Comparison of ENCODE assay signal across 8 cellular contexts in the genomic region with DNA sequence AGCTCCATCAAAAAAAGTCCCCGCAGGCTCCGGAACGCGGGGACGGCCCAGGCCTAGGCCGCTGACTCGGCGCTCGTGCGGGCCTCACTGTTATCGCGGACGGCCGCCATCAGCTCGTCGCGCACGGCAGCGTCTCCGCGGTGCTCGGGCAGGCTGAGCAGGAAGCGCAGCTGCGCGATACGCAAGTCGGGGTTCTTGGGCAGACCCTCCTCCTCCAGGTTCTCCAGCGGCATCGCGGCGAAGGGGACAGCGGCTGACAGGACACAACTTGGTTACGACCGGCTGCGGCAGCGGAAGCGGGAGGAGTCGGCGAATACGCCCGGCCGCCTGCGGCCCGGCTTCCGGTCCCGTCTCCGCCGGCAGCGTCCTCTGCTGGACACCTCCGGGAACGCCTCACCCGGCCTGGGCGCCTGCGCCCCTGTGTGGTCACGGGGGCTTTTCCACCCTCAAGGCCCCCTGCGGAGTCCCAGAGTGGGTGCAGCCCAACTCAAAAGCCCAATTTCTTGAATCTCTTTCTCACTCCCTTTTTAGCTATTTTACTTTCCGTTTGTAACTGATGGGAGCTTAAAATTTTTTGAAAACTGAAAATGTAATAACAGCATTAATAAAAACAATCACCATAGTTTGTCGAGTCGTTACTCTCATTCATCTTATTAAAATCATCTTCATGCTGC. TPM values are rescaled to one million over a fixed set of nuclear protein-coding genes. Genes with fewer than 3 reads are reported as not detected.
DNase-seq lines count a peak whose midpoint lies in the region; ATAC-seq, FAIRE-seq and TF ChIP-seq lines count a peak whose summit lies in the region.

A gene (minus strand): TSS at position 308 of the 674 bp plus-strand sequence. CDS start 75 bp downstream, at position 233.

- H4K20me1 ChIP-seq in keratinocyte (ENCODE audit: control insufficient read depth, extremely low read depth, insufficient read depth, low read length) = no peaks in the 10 kb centered on the region

- dilution Hi-C loops in keratinocyte (cut with MboI; ENCODE audit: extremely low pct_ligation_motif_present, low sequenced_read_pairs) = no loop called here

- H3K27me3 ChIP-seq in keratinocyte (ENCODE audit: control insufficient read depth, extremely low read depth, insufficient read depth, low read length) = no peaks in the 10 kb centered on the region

- peaks cover 8 to 12% of the 10 kb centered on the region in 2 experiments for H3K36me3 ChIP-seq in keratinocyte (ENCODE audit: control insufficient read depth in 2 of 2, extremely low read depth in 1 of 2, insufficient read depth in 2 of 2, low read length in 2 of 2)

- peak within 1 kb of the TSS; percentile 96 to 98 (median 97) for H3K4me3 ChIP-seq in keratinocyte (ENCODE audit: control insufficient read depth in 2 of 3, extremely low read depth in 1 of 3, insufficient read depth in 2 of 3, low read depth in 1 of 3, low read length in 3 of 3)

- peak within 1 kb of the TSS; percentile 92 for H3K27ac ChIP-seq in keratinocyte (ENCODE audit: control insufficient read depth, insufficient read depth, low read length)

- peak; percentile 97 to 100 (median 97) for TF ChIP-seq CTCF in keratinocyte (optimal IDR thresholded peaks at IDR 0.05 in 1 of 3, IDR thresholded peaks at IDR 0.05 in 1 of 3, conservative IDR thresholded peaks at IDR 0.05 in 1 of 3; ENCODE audit: extremely low read depth in 1 of 3, insufficient read depth in 2 of 3, low read length in 3 of 3)

- peak; percentile 97 for ATAC-seq in GM18868 (IDR thresholded peaks at IDR 0.05; ENCODE audit: unreplicated experiment)
- peak; percentile 95 for ATAC-seq in HG03108 (IDR thresholded peaks at IDR 0.05; ENCODE audit: unreplicated experiment)
- ATAC-seq in activated CD4-positive, CD25-positive, alpha-beta regulatory T cell treated with anti-CD3 and anti-CD28 coated beads, Interleukin-2, amount 50 U/mL, for 24 hours = peak; percentile 94 to 95

- peak; percentile 36 for FAIRE-seq in keratinocyte (lab: Jason Lieb, UNC)

- H3K4me1 ChIP-seq in keratinocyte (ENCODE audit: control insufficient read depth, extremely low read depth, insufficient read depth, low read length) = peaks cover 11% of the 10 kb centered on the region

- peak within 1 kb of the TSS; percentile 99 for H2AFZ ChIP-seq in keratinocyte (ENCODE audit: control insufficient read depth, low read length)

- no peaks in the 10 kb centered on the region for H3K9me3 ChIP-seq in keratinocyte (ENCODE audit: control insufficient read depth, low read depth, low read length)

- DNase-seq in AG08395 (ENCODE audit: low spot score) (peak; percentile 92), NCI-H345 (lab: John Stamatoyannopoulos, UW) (peak; percentile 83), cerebellar cortex (ENCODE audit: low spot score) (peak; percentile 74), keratinocyte (ENCODE audit: low read depth, low spot score) (peak; percentile 42)
- DNase-seq in stimulated activated CD4-positive, alpha-beta T cell treated with anti-CD3 and anti-CD28 coated beads, Interleukin-15, amount 100 ng/mL, for 24 hours = peak; percentile 92

- peaks cover 2% of the 10 kb centered on the region for H3K9me1 ChIP-seq in keratinocyte (ENCODE audit: control insufficient read depth, extremely low read depth, insufficient read depth, low read length)

- peaks cover 31% of the 10 kb centered on the region for H3K79me2 ChIP-seq in keratinocyte (ENCODE audit: control insufficient read depth, insufficient read depth, low read length)

- peak within 1 kb of the TSS; percentile 96 for H3K9ac ChIP-seq in keratinocyte (ENCODE audit: control insufficient read depth, extremely low read depth, insufficient read depth, low read length)

- H3K4me2 ChIP-seq in keratinocyte (ENCODE audit: control insufficient read depth, extremely low read depth, insufficient read depth, low read depth, low read length) = peak within 1 kb of the TSS; percentile 98

RNA-seq across cellular contexts. Expression of the gene that starts here (rescaled TPM):
- 64.8 to 100 TPM (median 95.2 TPM) in 3 replicates for polyA plus RNA-seq in keratinocyte
- 186 TPM for polyA plus RNA-seq in keratinocyte (2011; ENCODE audit: low read depth)
- 77.2 and 96.3 TPM in 2 replicates for polyA plus RNA-seq in keratinocyte (2011; cell fraction: cytosol; rRNA removed)
- polyA plus RNA-seq in keratinocyte (2011; cell fraction: nucleus; rRNA removed) = 70.0 and 91.4 TPM in 2 replicates
- 105 and 115 TPM in 2 replicates for polyA plus RNA-seq in keratinocyte (2012; ENCODE audit: low replicate concordance)
- polyA minus RNA-seq in keratinocyte = 10.8 to 69.2 TPM (median 31.4 TPM) in 3 replicates
- polyA minus RNA-seq in keratinocyte (2011; cell fraction: cytosol; rRNA and poly(A)+ RNA removed) = 59.3 TPM
- polyA minus RNA-seq in keratinocyte (2011; cell fraction: nucleus; rRNA and poly(A)+ RNA removed) = 29.0 and 40.0 TPM in 2 replicates

Comparison
In these comparisons a context has a peak if more than half of its experiments do, and no peak if none do; other contexts are left out.
1. Peak in every context shown above with its lines: DNase-seq, ATAC-seq, H3K4me3 ChIP-seq and H3K27ac ChIP-seq.
2. DNase-seq: peak in every context shown above with its lines; median percentile 92 in AG08395; 92 in stimulated activated CD4-positive, alpha-beta T cell treated with anti-CD3 and anti-CD28 coated beads, Interleukin-15, amount 100 ng/mL, for 24 hours; 83 in NCI-H345; 74 in cerebellar cortex; 42 in keratinocyte.